In genomic region chr5:54081415-54081814, GRCh38 we compare ENCODE assay signal across 28 cellular contexts.
"Had no signal": no experiment of that assay in that cellular context is flagged by ENCODE, and none has a peak within 500 bp of the region (broad histone marks: within the 10 kb centered on the region; RNA-seq: fewer than 3 reads in every experiment).

No MANE protein-coding gene starts in this region.

- H3K36me3 Mint-ChIP-seq: natural killer cell; stimulated activated effector memory CD8-positive, alpha-beta T cell treated with anti-CD3 and anti-CD28 coated beads, Interleukin-12 subunit alpha, Interleukin-12 subunit beta, amount 100 ng/mL, for 72 hours; type B pancreatic cell had no signal

- H3K27ac Mint-ChIP-seq: dendritic cell treated with granulocyte-macrophage colony-stimulating factor and Interleukin-4, amounts not matched to agents 40 ng/mL and 50 ng/mL, for 4 days; endodermal cell; immature natural killer cell; stimulated activated effector memory CD8-positive, alpha-beta T cell treated with anti-CD3 and anti-CD28 coated beads, Interleukin-12 subunit alpha, Interleukin-12 subunit beta, amount 100 ng/mL, for 72 hours; type B pancreatic cell had no signal

- H3K4me3 ChIP-seq: colonic mucosa, esophagus muscularis mucosa, gastroesophageal sphincter, heart right ventricle, lower lobe of right lung, ovary, psoas muscle, sigmoid colon, testis, tibial artery had no signal

- H3K27me3 Mint-ChIP-seq: dendritic cell treated with granulocyte-macrophage colony-stimulating factor and Interleukin-4, amounts not matched to agents 40 ng/mL and 50 ng/mL, for 4 days; type B pancreatic cell had no signal

- H3K27me3 ChIP-seq: colonic mucosa, esophagus muscularis mucosa, foreskin keratinocyte, gastroesophageal sphincter, heart right ventricle, ovary, sigmoid colon, testis, tibial artery had no signal

- H3K4me3 Mint-ChIP-seq: dendritic cell treated with granulocyte-macrophage colony-stimulating factor and Interleukin-4, amounts not matched to agents 40 ng/mL and 50 ng/mL, for 4 days; endodermal cell; immature natural killer cell; natural killer cell; stimulated activated effector memory CD8-positive, alpha-beta T cell treated with anti-CD3 and anti-CD28 coated beads, Interleukin-12 subunit alpha, Interleukin-12 subunit beta, amount 100 ng/mL, for 72 hours; type B pancreatic cell had no signal

- ATAC-seq: foreskin keratinocyte; gastroesophageal sphincter; heart right ventricle; left ventricle myocardium superior; natural killer cell; psoas muscle; right cardiac atrium; stimulated activated effector memory CD8-positive, alpha-beta T cell treated with anti-CD3 and anti-CD28 coated beads, Interleukin-12 subunit alpha, Interleukin-12 subunit beta, amount 100 ng/mL, for 72 hours; stimulated activated naive CD8-positive, alpha-beta T cell treated with anti-CD3 and anti-CD28 coated beads, Interleukin-15, Interleukin-2, amounts not matched to agents 100 U/mL and 50 U/mL, for 24 hours had no signal

- H3K4me1 Mint-ChIP-seq: stimulated activated effector memory CD8-positive, alpha-beta T cell treated with anti-CD3 and anti-CD28 coated beads, Interleukin-12 subunit alpha, Interleukin-12 subunit beta, amount 100 ng/mL, for 72 hours had no signal

- H3K27ac ChIP-seq: colonic mucosa, esophagus muscularis mucosa, foreskin keratinocyte, gastroesophageal sphincter, heart right ventricle, lower lobe of right lung, ovary, psoas muscle, sigmoid colon, testis, tibial artery had no signal

- H3K9me3 Mint-ChIP-seq: endodermal cell; natural killer cell; stimulated activated effector memory CD8-positive, alpha-beta T cell treated with anti-CD3 and anti-CD28 coated beads, Interleukin-12 subunit alpha, Interleukin-12 subunit beta, amount 100 ng/mL, for 72 hours; type B pancreatic cell had no signal

- H3K9me3 ChIP-seq: colonic mucosa, esophagus muscularis mucosa, gastroesophageal sphincter, heart right ventricle, lower lobe of right lung, ovary, psoas muscle, sigmoid colon, testis, tibial artery had no signal

- DNase-seq: colonic mucosa; effector CD8-positive, alpha-beta T cell; endodermal cell; foreskin keratinocyte; glutamatergic neuron; heart right ventricle; hippocampal formation; immature natural killer cell; left ventricle myocardium superior; lower lobe of right lung; natural killer cell; occipital lobe; ovary; posterior cingulate gyrus; psoas muscle; right cardiac atrium; sigmoid colon; stimulated activated CD4-positive, alpha-beta T cell treated with anti-CD3 and anti-CD28 coated beads, Interleukin-2, amount 100 ng/mL, for 24 hours; stimulated activated CD4-positive, alpha-beta T cell treated with anti-CD3 and anti-CD28 coated beads, Interleukin-4, amount 100 ng/mL, for 24 hours; stimulated activated naive CD8-positive, alpha-beta T cell treated with anti-CD3 and anti-CD28 coated beads, Interleukin-15, Interleukin-2, amounts not matched to agents 100 U/mL and 50 U/mL, for 24 hours; substantia nigra; testis; tibial artery had no signal

- H3K36me3 ChIP-seq: colonic mucosa, esophagus muscularis mucosa, gastroesophageal sphincter, lower lobe of right lung, ovary, sigmoid colon, tibial artery had no signal

- H3K4me1 ChIP-seq: colonic mucosa, esophagus muscularis mucosa, foreskin keratinocyte, gastroesophageal sphincter, heart right ventricle, lower lobe of right lung, psoas muscle, testis, tibial artery had no signal
